23 cellular contexts compared by ENCODE assay signal in the genomic region with DNA sequence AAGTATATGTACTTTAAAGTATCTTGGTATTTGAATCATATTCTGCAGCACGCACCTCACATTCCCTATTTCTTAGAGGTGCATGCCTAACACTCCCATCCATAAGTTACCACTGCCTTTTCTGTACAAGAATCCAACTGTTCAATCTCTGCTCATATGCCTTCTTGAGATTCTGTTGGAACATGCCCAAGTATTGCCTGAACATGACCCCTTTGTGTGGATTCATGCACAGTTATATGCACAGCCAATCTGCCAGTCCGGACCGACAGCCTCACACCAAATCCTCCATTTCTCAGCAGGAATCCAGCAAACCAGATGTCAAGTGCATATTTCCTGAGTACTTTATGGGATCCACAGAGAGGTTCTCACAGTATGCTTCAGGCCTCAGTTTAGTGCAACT.
"Had no signal": no experiment of that assay in that cellular context is flagged by ENCODE, and none has a peak within 500 bp of the region (broad histone marks: within the 10 kb centered on the region; RNA-seq: fewer than 3 reads in every experiment).

No MANE protein-coding gene starts in this region.

- ATAC-seq: activated CD4-positive, alpha-beta T cell treated with anti-CD3 and anti-CD28 coated beads for 36 hours; activated T-helper 17 cell treated with anti-CD3 and anti-CD28 coated beads, Interleukin-2, amount 50 U/mL, for 72 hours; Panc1; Right ventricle myocardium inferior had no signal

- DNase-seq: activated CD4-positive, alpha-beta memory T cell treated with anti-CD3 and anti-CD28 coated beads, Interleukin-2, amount 10 ng/mL, durations not matched to agents 7 days and 5 days; activated CD4-positive, alpha-beta T cell treated with anti-CD3 and anti-CD28 coated beads for 36 hours; activated CD4-positive, alpha-beta T cell treated with anti-CD3 and anti-CD28 coated beads, Interleukin-2, amount 50 U/mL, for 1 hour; activated gamma-delta T cell; activated naive CD4-positive, alpha-beta T cell treated with anti-CD3 and anti-CD28 coated beads for 36 hours; activated T-cell treated with anti-CD3 and anti-CD28 coated beads for 4 hours; activated T-cell treated with anti-CD3 and anti-CD28 coated beads, Interleukin-2, amount 50 U/mL, for 48 hours; amygdala; Kasumi-1; KBM-7; NCI-H2081; NCI-H345; NCI-H69; NK-92 treated with Interleukin-12 subunit alpha and Interleukin-12 subunit beta, amount 100 ng/mL, for 24 hours; OCI-M1; RPMI8226; SJCRH30; SK-N-SH; T-helper 1 cell; WERI-Rb-1 had no signal
